8 cellular contexts compared by ENCODE assay signal in the genomic region with DNA sequence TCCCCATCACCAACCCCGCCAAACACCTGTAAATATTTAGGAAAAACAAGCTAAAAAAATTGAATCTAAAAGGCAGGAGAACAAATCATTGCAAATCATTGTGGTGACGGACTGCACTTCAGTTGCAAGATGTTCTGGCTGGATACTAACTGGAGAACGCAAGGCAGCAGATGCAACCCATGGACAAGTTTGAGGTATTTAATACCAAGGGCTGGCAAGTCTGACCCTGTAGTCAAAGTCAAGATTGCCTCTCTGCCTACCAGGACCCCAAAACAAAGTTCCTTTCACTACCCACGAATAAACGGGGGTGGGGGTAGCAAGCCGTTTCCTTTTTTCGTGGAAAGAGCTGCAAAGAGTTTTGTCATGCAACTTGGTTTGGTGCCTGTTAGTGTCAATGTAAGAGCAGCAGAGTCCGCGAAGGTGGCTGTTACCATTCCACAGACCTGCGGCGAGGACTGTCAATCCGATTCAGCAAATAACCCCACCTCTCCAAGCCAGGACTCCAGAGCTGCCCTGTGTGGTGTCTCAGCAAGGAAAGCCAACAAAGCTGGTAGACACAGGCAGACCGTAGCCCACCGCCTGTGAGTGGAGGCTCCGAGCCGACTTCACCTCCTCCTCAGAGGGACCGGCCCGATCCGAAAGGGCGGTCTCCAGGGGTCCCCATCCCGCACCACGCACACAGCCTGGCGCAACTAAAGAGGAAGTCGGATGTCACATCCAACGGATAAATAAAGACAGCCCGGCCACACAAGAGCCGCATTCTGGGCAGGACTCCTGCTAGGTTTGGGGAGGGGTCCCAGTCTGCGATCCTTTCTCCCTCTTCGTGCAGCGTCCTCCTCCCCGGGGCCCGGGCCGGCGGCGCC. TPM values are rescaled to one million over a fixed set of nuclear protein-coding genes. Genes with fewer than 3 reads are reported as not detected.
DNase-seq lines count a peak whose midpoint lies in the region; ATAC-seq and TF ChIP-seq lines count a peak whose summit lies in the region.

No MANE protein-coding gene starts in this region.

- in situ Hi-C loops in brain microvascular endothelial cell (cut with HindIII; ENCODE audit: low pct_ligation_motif_present, low sequenced_read_pairs) = no loop called here

- H3K9me3 ChIP-seq in Caco-2 (no peaks in the 10 kb centered on the region), SK-N-MC (ENCODE audit: low read depth, low read length) (no peaks in the 10 kb centered on the region)

- H3K27ac ChIP-seq in SK-N-MC (no peak overlapping the region), brain microvascular endothelial cell (no peak overlapping the region)

- H3K4me3 ChIP-seq in Caco-2 (ENCODE audit: low read depth, low read length) = peak overlapping the region; percentile 67
- H3K4me3 ChIP-seq in SK-N-MC = peak overlapping the region; percentile 89
- peak overlapping the region; percentile 78 for H3K4me3 ChIP-seq in brain microvascular endothelial cell (ENCODE audit: low read depth, low read length)

- peaks cover 8% of the 10 kb centered on the region; the same call in 1 of the 2 replicates for H3K4me1 ChIP-seq in Caco-2

- BruUV-seq in Caco-2 (replicated peaks; lab: Mats Ljungman, UMichigan) = no TSS peak

- peak; percentile 0 for ATAC-seq in HG02884 (IDR thresholded peaks at IDR 0.05; ENCODE audit: unreplicated experiment)
- ATAC-seq in GM19395 (IDR thresholded peaks at IDR 0.05; ENCODE audit: unreplicated experiment) = no peak
- no peak for ATAC-seq in HG03565 (IDR thresholded peaks at IDR 0.05; ENCODE audit: unreplicated experiment)

- H3K27ac Mint-ChIP-seq in Caco-2 (ENCODE audit: unreplicated experiment) = no peak overlapping the region

- peaks cover 19% of the 10 kb centered on the region for H3K27me3 Mint-ChIP-seq in Caco-2 (ENCODE audit: insufficient read depth, unreplicated experiment)

- no peaks in the 10 kb centered on the region for H3K9me3 Mint-ChIP-seq in Caco-2 (ENCODE audit: unreplicated experiment)

- intact Hi-C loops in Caco-2 (cut with micrococcal nuclease; ENCODE audit: unreplicated experiment) = loop anchor here (2.0 kb wide), 1 partner anchor 69 kb away; no protein-coding TSS in a partner anchor

- CTCF ChIA-PET in Caco-2 (lab: Charles Lee) = no interaction called here

- H3K36me3 ChIP-seq in Caco-2 (ENCODE audit: control insufficient read depth, insufficient read depth, low read length) (no peaks in the 10 kb centered on the region), SK-N-MC (ENCODE audit: insufficient read depth, low read length) (no peaks in the 10 kb centered on the region), brain microvascular endothelial cell (replicated peaks) (no peaks in the 10 kb centered on the region)

- H3K4me1 Mint-ChIP-seq in Caco-2 (ENCODE audit: low read depth, unreplicated experiment) = peaks cover 8% of the 10 kb centered on the region

- peak overlapping the region; percentile 78 for H3K4me3 Mint-ChIP-seq in Caco-2 (ENCODE audit: unreplicated experiment)

- H3K27me3 ChIP-seq in Caco-2 (replicated peaks; ENCODE audit: control insufficient read depth, insufficient read depth, low read length) (no peaks in the 10 kb centered on the region), brain microvascular endothelial cell (replicated peaks) (no peaks in the 10 kb centered on the region)

- H3K36me3 Mint-ChIP-seq in Caco-2 (ENCODE audit: insufficient read depth, unreplicated experiment) = no peaks in the 10 kb centered on the region

- DNase-seq in Caco-2 = peak in 1 of 2 experiments; percentile 40
- DNase-seq in SK-N-MC (ENCODE audit: low read depth, low spot score) = no peak
- DNase-seq in brain microvascular endothelial cell = no peak
- DNase-seq in islet precursor cell = peak; percentile 73
- DNase-seq in stimulated activated CD4-positive, alpha-beta T cell treated with anti-CD3 and anti-CD28 coated beads, Interleukin-12 subunit alpha, Interleukin-12 subunit beta, amount 100 ng/mL, for 4 hours = peak; percentile 31

- TF ChIP-seq CTCF in Caco-2 (IDR thresholded peaks at IDR 0.05; ENCODE audit: insufficient read depth in 1 of 2, low read depth in 1 of 2, low read length in 1 of 2, severe bottlenecking in 1 of 2, unreplicated experiment in 1 of 2) (no peak), brain microvascular endothelial cell (IDR thresholded peaks at IDR 0.05; ENCODE audit: low read depth, low read length, missing control alignments) (no peak)

- POLR2A ChIA-PET in Caco-2 (lab: Charles Lee) = no interaction called here

- H3K9ac ChIP-seq in SK-N-MC (ENCODE audit: insufficient read length) = peak overlapping the region; percentile 54

RNA-seq across cellular contexts. Expression of gene ANKRD44, which starts 1.0 kb away (rescaled TPM):
- 1.0 and 3.1 TPM in 2 replicates for total RNA-seq in Caco-2 (2022)

Comparison
In these comparisons a context has a peak if more than half of its experiments do, and no peak if none do; other contexts are left out.
1. DNase-seq: peak in islet precursor cell (single experiment) and stimulated activated CD4-positive, alpha-beta T cell treated with anti-CD3 and anti-CD28 coated beads, Interleukin-12 subunit alpha, Interleukin-12 subunit beta, amount 100 ng/mL, for 4 hours (single experiment); none in SK-N-MC (single experiment) and brain microvascular endothelial cell (single experiment).
2. Peak in every context shown above with its lines, with median percentiles within 50 percentile points of each other: H3K4me3 ChIP-seq.